29 cellular contexts compared by ENCODE assay signal in the genomic region with DNA sequence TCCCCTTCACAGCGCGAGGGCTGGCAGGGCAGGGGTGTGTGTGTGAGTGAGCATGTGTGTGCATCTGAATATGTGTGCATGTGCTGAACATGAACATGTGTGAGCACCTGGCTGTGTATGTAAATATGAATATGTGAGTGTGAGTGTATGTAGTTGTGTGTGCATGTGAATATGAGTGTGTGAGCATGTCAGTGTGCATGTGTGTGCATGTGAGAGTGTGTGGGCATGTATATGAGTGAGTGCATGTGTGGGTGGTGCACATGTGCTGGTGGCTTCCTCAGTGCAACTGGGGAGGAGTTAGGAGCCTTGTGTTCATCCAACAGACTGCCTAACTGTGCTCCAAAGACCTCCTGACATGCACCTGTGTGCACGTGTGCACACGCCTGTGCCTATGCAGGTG. TPM values are rescaled to one million over a fixed set of nuclear protein-coding genes. Genes with fewer than 3 reads are reported as not detected.
DNase-seq lines count a peak whose midpoint lies in the region; ATAC-seq and TF ChIP-seq lines count a peak whose summit lies in the region.
"Had no signal": no experiment of that assay in that cellular context is flagged by ENCODE, and none has a peak within 500 bp of the region (broad histone marks: within the 10 kb centered on the region; RNA-seq: fewer than 3 reads in every experiment).

No MANE protein-coding gene starts in this region.

- in situ Hi-C loops in HAP-1 (cut with MboI; ENCODE audit: low sequenced_read_pairs): no loop called here

- H3K4me1 Mint-ChIP-seq in activated T-cell treated with anti-CD3 and anti-CD28 coated beads, Interleukin-2, amount 50 U/mL, for 4 hours (ENCODE audit: low read depth): peaks cover 5% of the 10 kb centered on the region
- H3K4me1 Mint-ChIP-seq in endodermal cell: peaks cover 2% of the 10 kb centered on the region
- H3K4me1 Mint-ChIP-seq in CD4-positive, alpha-beta memory T cell: peaks cover 0 to 7% (median 2%) of the 10 kb centered on the region in 4 donors
- H3K4me1 Mint-ChIP-seq: activated naive CD4-positive, alpha-beta T cell treated with anti-CD3 and anti-CD28 coated beads, Interleukin-2, amount 50 U/mL, for 24 hours; nephron progenitor cell had no signal

- no peaks in the 10 kb centered on the region for H3K4me1 ChIP-seq in endodermal cell (ENCODE audit: control insufficient read depth, insufficient read depth, low read length)
- peaks cover 3% of the 10 kb centered on the region for H3K4me1 ChIP-seq in CD4-positive, alpha-beta memory T cell (ENCODE audit: insufficient read depth, low read length)
- H3K4me1 ChIP-seq in HAP-1: no peaks in the 10 kb centered on the region

- WGBS in endodermal cell (ENCODE audit: insufficient coverage in 1 of 2, insufficient read length in 1 of 2), 2 experiments: 86 to 91% methylated on average over 4 of the region's 4 CpGs

- H3K27ac ChIP-seq in endodermal cell (ENCODE audit: low read depth, low read length): no peak overlapping the region
- H3K27ac ChIP-seq in CD4-positive, alpha-beta memory T cell (ENCODE audit: low read depth, low read length): no peak overlapping the region
- H3K27ac ChIP-seq: esophagus squamous epithelium, sigmoid colon had no signal

- no peaks in the 10 kb centered on the region for H3K36me3 Mint-ChIP-seq in activated T-cell treated with anti-CD3 and anti-CD28 coated beads, Interleukin-2, amount 50 U/mL, for 4 hours (ENCODE audit: insufficient read depth)
- no peaks in the 10 kb centered on the region for H3K36me3 Mint-ChIP-seq in endodermal cell (ENCODE audit: low read depth)
- no peaks in the 10 kb centered on the region for H3K36me3 Mint-ChIP-seq in CD4-positive, alpha-beta memory T cell
- H3K36me3 Mint-ChIP-seq: activated naive CD4-positive, alpha-beta T cell treated with anti-CD3 and anti-CD28 coated beads, Interleukin-2, amount 50 U/mL, for 24 hours; T-cell had no signal

- CTCF ChIA-PET in CD4-positive, alpha-beta memory T cell (lab: Charles Lee; ENCODE audit: partially characterized antibody): no interaction called here

- H3K9ac ChIP-seq in endodermal cell (ENCODE audit: extremely low read depth, low read length, poor library complexity, severe bottlenecking): no peak overlapping the region

- no peak overlapping the region for H3K4me3 Mint-ChIP-seq in activated T-cell treated with anti-CD3 and anti-CD28 coated beads, Interleukin-2, amount 50 U/mL, for 4 hours
- H3K4me3 Mint-ChIP-seq in endodermal cell: peak overlapping the region; percentile 54
- H3K4me3 Mint-ChIP-seq in CD4-positive, alpha-beta memory T cell: peak overlapping the region in 2 of 8 donors; percentile 9 to 29
- H3K4me3 Mint-ChIP-seq: activated naive CD4-positive, alpha-beta T cell treated with anti-CD3 and anti-CD28 coated beads, Interleukin-2, amount 50 U/mL, for 24 hours; activated T-cell treated with anti-CD3 and anti-CD28 coated beads, Interleukin-2, amount 50 U/mL, for 24 hours had no signal

- ATAC-seq in activated T-cell treated with anti-CD3 and anti-CD28 coated beads, Interleukin-2, amount 50 U/mL, for 4 hours: peak; percentile 6 to 28
- ATAC-seq: effector memory CD8-positive, alpha-beta T cell; mucosa of descending colon had no signal

- H3K4me3 ChIP-seq in endodermal cell (ENCODE audit: low read length) (no peak overlapping the region), HAP-1 (no peak overlapping the region)
- H3K4me3 ChIP-seq in CD4-positive, alpha-beta memory T cell (ENCODE audit: low read length in 2 of 2): no peak overlapping the region
- H3K4me3 ChIP-seq: mucosa of descending colon, sigmoid colon had no signal

- H3K27me3 ChIP-seq in endodermal cell (ENCODE audit: control insufficient read depth, insufficient read depth, low read length, poor library complexity, severe bottlenecking) (peaks cover 28% of the 10 kb centered on the region), HAP-1 (ENCODE audit: low read depth) (peaks cover 22% of the 10 kb centered on the region)
- H3K27me3 ChIP-seq in CD4-positive, alpha-beta memory T cell (ENCODE audit: insufficient read depth, low read length): peaks cover 12% of the 10 kb centered on the region

- no peaks in the 10 kb centered on the region for H3K9me3 Mint-ChIP-seq in activated T-cell treated with anti-CD3 and anti-CD28 coated beads, Interleukin-2, amount 50 U/mL, for 4 hours
- H3K9me3 Mint-ChIP-seq in endodermal cell: no peaks in the 10 kb centered on the region
- no peaks in the 10 kb centered on the region for H3K9me3 Mint-ChIP-seq in CD4-positive, alpha-beta memory T cell
- H3K9me3 Mint-ChIP-seq: activated naive CD4-positive, alpha-beta T cell treated with anti-CD3 and anti-CD28 coated beads, Interleukin-2, amount 50 U/mL, for 24 hours; activated T-cell treated with anti-CD3 and anti-CD28 coated beads, Interleukin-2, amount 50 U/mL, for 24 hours; effector memory CD8-positive, alpha-beta T cell; nephron progenitor cell; T-cell had no signal

- peaks cover 26% of the 10 kb centered on the region for H3K27me3 Mint-ChIP-seq in activated T-cell treated with anti-CD3 and anti-CD28 coated beads, Interleukin-2, amount 50 U/mL, for 4 hours (ENCODE audit: low read depth)
- peaks cover 45% of the 10 kb centered on the region for H3K27me3 Mint-ChIP-seq in endodermal cell (ENCODE audit: insufficient read depth)
- peaks cover 9 to 16% of the 10 kb centered on the region in 2 donors for H3K27me3 Mint-ChIP-seq in CD4-positive, alpha-beta memory T cell

- POLR2A ChIA-PET in CD4-positive, alpha-beta memory T cell (lab: Charles Lee; ENCODE audit: partially characterized antibody): no interaction called here

- no peak for DNase-seq in activated T-cell treated with anti-CD3 and anti-CD28 coated beads, Interleukin-2, amount 50 U/mL, for 4 hours
- no peak for DNase-seq in activated T-cell treated with anti-CD3 and anti-CD28 coated beads, Interleukin-2, amount 50 U/mL, for 48 hours
- DNase-seq in SK-N-DZ (ENCODE audit: low spot score) (peak; percentile 14), endodermal cell (no peak), superior temporal gyrus (ENCODE audit: extremely low spot score) (peak; percentile 53), NCI-H128 (lab: John Stamatoyannopoulos, UW; ENCODE audit: unreplicated experiment) (no peak), HAP-1 (ENCODE audit: low spot score in 2 of 2) (no peak)
- DNase-seq in CD4-positive, alpha-beta memory T cell: no peak
- DNase-seq: activated CD4-positive, CD25-positive, alpha-beta regulatory T cell treated with anti-CD3 and anti-CD28 coated beads, Interleukin-2, amount 50 U/mL, for 72 hours; activated T-cell treated with anti-CD3 and anti-CD28 coated beads, Interleukin-2, amount 50 U/mL, for 24 hours; COR-L47; effector memory CD8-positive, alpha-beta T cell; esophagus squamous epithelium; GF-D8; mucosa of descending colon; NCI-H1105; NCI-H2029 treated with DMSO at 0.1 percent for 48 hours; NCI-H226; nephron progenitor cell; sigmoid colon; T-cell had no signal

- no peak overlapping the region for H3K27ac Mint-ChIP-seq in endodermal cell
- no peak overlapping the region for H3K27ac Mint-ChIP-seq in CD4-positive, alpha-beta memory T cell
- H3K27ac Mint-ChIP-seq: activated naive CD4-positive, alpha-beta T cell treated with anti-CD3 and anti-CD28 coated beads, Interleukin-2, amount 50 U/mL, for 24 hours; activated T-cell treated with anti-CD3 and anti-CD28 coated beads, Interleukin-2, amount 50 U/mL, for 24 hours; effector memory CD8-positive, alpha-beta T cell; nephron progenitor cell; T-cell had no signal

- no peak for TF ChIP-seq CTCF in endodermal cell (conservative IDR thresholded peaks at IDR 0.05)

- no peaks in the 10 kb centered on the region for H3K9me3 ChIP-seq in endodermal cell (ENCODE audit: control insufficient read depth, low read length)
- no peaks in the 10 kb centered on the region for H3K9me3 ChIP-seq in CD4-positive, alpha-beta memory T cell (ENCODE audit: control insufficient read depth in 1 of 2, low read length in 2 of 2)
- H3K9me3 ChIP-seq in HAP-1: no peaks in the 10 kb centered on the region
- H3K9me3 ChIP-seq: esophagus squamous epithelium, mucosa of descending colon, sigmoid colon had no signal

- intact Hi-C loops in CD4-positive, alpha-beta memory T cell (cut with micrococcal nuclease): no loop called here

- H3K36me3 ChIP-seq in endodermal cell (ENCODE audit: control insufficient read depth, insufficient read depth, low read length) (no peaks in the 10 kb centered on the region), HAP-1 (replicated peaks) (no peaks in the 10 kb centered on the region)
- H3K36me3 ChIP-seq in CD4-positive, alpha-beta memory T cell (ENCODE audit: insufficient read depth, low read length): no peaks in the 10 kb centered on the region
- H3K36me3 ChIP-seq: esophagus squamous epithelium, sigmoid colon had no signal

RNA-seq across cellular contexts. Expression of gene TMEM235, which starts 1.3 kb away (rescaled TPM):
- total RNA-seq in activated T-cell treated with anti-CD3 and anti-CD28 coated beads, Interleukin-2, amount 50 U/mL, for 4 hours: not detected
- 0.63 TPM in 1 of 2 replicates, not detected in the other for polyA plus RNA-seq in SK-N-DZ (2014; cell fraction: cytosol; rRNA removed)
- 0.60 and 1.3 TPM in 2 replicates for polyA plus RNA-seq in SK-N-DZ (2014; cell fraction: nucleus; rRNA removed)
- total RNA-seq in endodermal cell: under 1 TPM in 1 of 2 donors, not detected in 1; 0.33 TPM
- polyA plus RNA-seq in endodermal cell (2013, experiment 1 of 2): not detected
- polyA plus RNA-seq in endodermal cell (2013, experiment 2 of 2): 0.33 TPM
- not detected for total RNA-seq in CD4-positive, alpha-beta memory T cell
- polyA plus RNA-seq in CD4-positive, alpha-beta memory T cell: not detected
- total RNA-seq: A172; activated CD8-positive, alpha-beta memory T cell treated with anti-CD3 and anti-CD28 coated beads for 36 hours; chondrocyte; lower leg skin; M059J; mucosa of descending colon; posterior vena cava; sigmoid colon; T-cell; urinary bladder had no signal
- polyA plus RNA-seq: urinary bladder had no signal

RNA-seq across cellular contexts. Expression of gene BIRC5, which starts 18.7 kb away (rescaled TPM):
- 1 to 10 TPM; 5.4 to 10.0 (median 8.5) TPM for total RNA-seq in activated T-cell treated with anti-CD3 and anti-CD28 coated beads, Interleukin-2, amount 50 U/mL, for 4 hours
- 200 and 212 TPM in 2 replicates for polyA plus RNA-seq in SK-N-DZ (2014; cell fraction: cytosol; rRNA removed)
- 123 and 127 TPM in 2 replicates for polyA plus RNA-seq in SK-N-DZ (2014; cell fraction: nucleus; rRNA removed)
- total RNA-seq in endodermal cell: 10 to 100 TPM; 59.7 to 89.6 TPM
- 113 TPM for polyA plus RNA-seq in endodermal cell (2013, experiment 1 of 2)
- 112 TPM for polyA plus RNA-seq in endodermal cell (2013, experiment 2 of 2)
- total RNA-seq in CD4-positive, alpha-beta memory T cell: under 1 TPM in 1 of 2 experiments, not detected in 1; 0.32 TPM
- polyA plus RNA-seq in CD4-positive, alpha-beta memory T cell: under 1 TPM in 1 of 2 donors, not detected in 1; 0.18 TPM

RNA-seq across cellular contexts. Expression of gene AFMID, which starts 45.6 kb away (rescaled TPM):
- total RNA-seq in activated T-cell treated with anti-CD3 and anti-CD28 coated beads, Interleukin-2, amount 50 U/mL, for 4 hours: 10 to 100 TPM; 15.8 to 16.9 (median 16.1) TPM
- 49.4 and 55.0 TPM in 2 replicates for polyA plus RNA-seq in SK-N-DZ (2014; cell fraction: cytosol; rRNA removed)
- 43.4 and 56.3 TPM in 2 replicates for polyA plus RNA-seq in SK-N-DZ (2014; cell fraction: nucleus; rRNA removed)
- total RNA-seq in endodermal cell: 10 to 100 TPM; 46.5 to 52.4 TPM
- 52.0 TPM for polyA plus RNA-seq in endodermal cell (2013, experiment 1 of 2)
- polyA plus RNA-seq in endodermal cell (2013, experiment 2 of 2): 48.2 TPM
- total RNA-seq in CD4-positive, alpha-beta memory T cell: 1 to 10 TPM; 3.6 to 3.8 TPM
- 1 to 10 TPM in 1 of 2 donors, not detected in 1; 2.2 TPM for polyA plus RNA-seq in CD4-positive, alpha-beta memory T cell

RNA-seq across cellular contexts. Expression of gene TK1, which starts 45.9 kb away (rescaled TPM):
- 10 to 100 TPM; 23.0 to 30.3 (median 26.8) TPM for total RNA-seq in activated T-cell treated with anti-CD3 and anti-CD28 coated beads, Interleukin-2, amount 50 U/mL, for 4 hours
- polyA plus RNA-seq in SK-N-DZ (2014; cell fraction: cytosol; rRNA removed): 77.3 and 87.6 TPM in 2 replicates
- 44.3 and 60.3 TPM in 2 replicates for polyA plus RNA-seq in SK-N-DZ (2014; cell fraction: nucleus; rRNA removed)
- total RNA-seq in endodermal cell: 10 to 100 TPM; 81.0 to 97.4 TPM
- 44.3 TPM for polyA plus RNA-seq in endodermal cell (2013, experiment 1 of 2)
- 48.8 TPM for polyA plus RNA-seq in endodermal cell (2013, experiment 2 of 2)
- under 1 TPM in 1 of 2 experiments, not detected in 1; 0.55 TPM for total RNA-seq in CD4-positive, alpha-beta memory T cell
- polyA plus RNA-seq in CD4-positive, alpha-beta memory T cell: 1 to 10 TPM in 1 of 2 donors, under 1 TPM in 1; 0.88 to 1.4 TPM

Comparison
In these comparisons a context has a peak if more than half of its experiments do, and no peak if none do; other contexts are left out.
1. DNase-seq: peak in SK-N-DZ (single experiment) and superior temporal gyrus (single experiment); none in activated T-cell treated with anti-CD3 and anti-CD28 coated beads, Interleukin-2, amount 50 U/mL, for 4 hours (single experiment), activated T-cell treated with anti-CD3 and anti-CD28 coated beads, Interleukin-2, amount 50 U/mL, for 48 hours (0 of 2), endodermal cell (single experiment), CD4-positive, alpha-beta memory T cell (0 of 5), NCI-H128 (single experiment) and HAP-1 (0 of 2).
2. RNA of gene BIRC5, which starts 18.7 kb away (total RNA-seq): 59.7 to 89.6 TPM in endodermal cell; 5.4 to 10.0 TPM in activated T-cell treated with anti-CD3 and anti-CD28 coated beads, Interleukin-2, amount 50 U/mL, for 4 hours and 0.32 TPM in CD4-positive, alpha-beta memory T cell; every median in the first group is over 4 times any median in the second.